In the genomic region with DNA sequence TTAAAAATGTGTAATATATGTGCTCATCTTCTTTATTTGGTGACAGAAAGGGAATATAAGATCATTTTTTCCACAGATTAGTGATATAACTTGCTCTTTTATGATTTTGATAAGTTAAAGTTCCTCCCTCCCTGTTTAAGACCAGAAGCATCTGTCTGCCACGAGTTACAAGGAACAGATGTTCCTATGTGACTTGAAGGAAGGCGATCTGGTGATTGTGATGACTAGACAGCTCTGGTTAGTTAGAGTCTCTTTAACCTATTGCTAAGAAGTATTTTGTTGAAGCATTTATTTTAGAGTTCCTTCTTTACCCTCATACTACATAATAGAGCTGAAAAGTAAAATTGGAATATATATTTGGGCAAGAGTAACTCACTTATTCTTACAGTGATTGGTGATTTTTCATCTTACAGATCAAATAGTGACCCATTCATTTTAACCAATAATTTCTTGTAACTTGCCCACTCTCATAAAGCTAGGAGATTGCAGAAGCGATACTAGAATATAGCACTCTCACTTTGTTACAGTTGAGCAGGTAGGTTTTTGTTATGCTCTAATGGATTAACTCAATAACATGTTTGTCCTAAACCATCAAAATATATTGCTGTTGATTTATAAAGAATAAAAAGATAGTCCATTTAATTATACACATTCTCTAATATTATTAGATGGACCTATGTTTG, we compare ENCODE assay signal across 13 cellular contexts.
"Had no signal": no experiment of that assay in that cellular context is flagged by ENCODE, and none has a peak within 500 bp of the region (broad histone marks: within the 10 kb centered on the region; RNA-seq: fewer than 3 reads in every experiment).

No MANE protein-coding gene starts in this region.

- DNase-seq: activated CD8-positive, alpha-beta T cell treated with anti-CD3 and anti-CD28 coated beads for 36 hours; activated naive CD4-positive, alpha-beta T cell; aorta; foreskin fibroblast; heart left ventricle; left ventricle myocardium inferior; mesenchymal stem cell; sigmoid colon; stimulated activated CD4-positive, alpha-beta T cell treated with anti-CD3 and anti-CD28 coated beads, Interleukin-12 subunit alpha, Interleukin-12 subunit beta, amount 100 ng/mL, for 4 hours; stimulated activated naive CD4-positive, alpha-beta T cell treated with Interleukin-2 at 50 U/mL for 16 hours; T1000; trophoblast cell had no signal

- H3K27me3 ChIP-seq: sigmoid colon had no signal

- ATAC-seq: activated CD8-positive, alpha-beta T cell treated with anti-CD3 and anti-CD28 coated beads for 36 hours; esophagus mucosa; heart left ventricle had no signal

- H3K4me3 ChIP-seq: heart left ventricle, left ventricle myocardium inferior, sigmoid colon had no signal

- H3K36me3 ChIP-seq: heart left ventricle, left ventricle myocardium inferior, sigmoid colon had no signal

- H3K4me1 ChIP-seq: heart left ventricle, left ventricle myocardium inferior, sigmoid colon had no signal

- H3K9me3 ChIP-seq: sigmoid colon had no signal
